In the genomic region with DNA sequence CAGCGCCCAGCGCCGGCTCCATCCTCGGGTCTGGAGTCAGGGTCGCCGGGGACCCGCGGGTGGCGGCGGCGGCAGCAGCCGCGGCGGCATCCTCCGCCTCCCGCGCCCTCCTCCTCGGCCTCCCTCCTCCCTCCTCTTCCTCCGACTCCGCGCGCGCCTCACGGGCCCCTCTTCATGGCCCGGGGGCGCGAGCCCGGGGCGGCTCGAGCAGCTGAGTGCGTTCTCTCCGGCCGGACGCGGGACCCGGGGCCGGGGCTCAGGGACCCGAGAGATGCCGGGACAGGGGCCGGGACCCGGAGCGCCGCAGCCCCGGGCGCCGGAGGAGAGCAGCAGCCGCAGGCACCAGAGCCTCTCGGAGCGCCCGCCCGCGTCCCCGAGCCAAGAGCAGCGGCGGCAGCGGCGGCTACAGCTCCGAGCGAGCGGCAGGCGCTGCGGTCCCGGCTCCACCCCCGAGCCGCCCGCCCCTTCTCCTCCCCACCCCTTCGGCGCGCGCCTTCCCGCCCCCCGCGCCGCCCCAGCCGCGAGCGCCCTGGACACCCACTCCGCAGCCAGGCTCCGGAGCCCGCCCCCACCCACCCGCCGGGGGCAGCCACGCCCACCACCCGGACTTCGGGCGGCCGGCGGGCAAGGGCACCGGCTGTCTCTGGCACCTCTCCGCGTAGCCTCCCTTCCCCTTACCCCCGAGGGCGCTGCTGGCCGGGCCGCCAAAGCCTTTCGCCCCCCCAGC, we compare ENCODE assay signal across 8 cellular contexts. TPM values are rescaled to one million over a fixed set of nuclear protein-coding genes. Genes with fewer than 3 reads are reported as not detected.
DNase-seq lines count a peak whose midpoint lies in the region; ATAC-seq lines count a peak whose summit lies in the region.

A gene with protein sequence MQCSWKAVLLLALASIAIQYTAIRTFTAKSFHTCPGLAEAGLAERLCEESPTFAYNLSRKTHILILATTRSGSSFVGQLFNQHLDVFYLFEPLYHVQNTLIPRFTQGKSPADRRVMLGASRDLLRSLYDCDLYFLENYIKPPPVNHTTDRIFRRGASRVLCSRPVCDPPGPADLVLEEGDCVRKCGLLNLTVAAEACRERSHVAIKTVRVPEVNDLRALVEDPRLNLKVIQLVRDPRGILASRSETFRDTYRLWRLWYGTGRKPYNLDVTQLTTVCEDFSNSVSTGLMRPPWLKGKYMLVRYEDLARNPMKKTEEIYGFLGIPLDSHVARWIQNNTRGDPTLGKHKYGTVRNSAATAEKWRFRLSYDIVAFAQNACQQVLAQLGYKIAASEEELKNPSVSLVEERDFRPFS (minus strand): TSS at position 417 of the 727 bp plus-strand sequence. CDS start 14,699 bp downstream, outside the sequence.

- H3K36me3 Mint-ChIP-seq in activated T-cell treated with anti-CD3 and anti-CD28 coated beads, Interleukin-2, amount 50 U/mL, for 72 hours (ENCODE audit: insufficient read depth in 2 of 2) = no peaks in the 10 kb centered on the region

- peak within 1 kb of the TSS; percentile 6 for H3K14ac ChIP-seq in neuronal stem cell (ENCODE audit: low read length)

- H2BK15ac ChIP-seq in neuronal stem cell (ENCODE audit: low read length) = no peak within 1 kb of the TSS

- H4K8ac ChIP-seq in neuronal stem cell (ENCODE audit: low read depth, low read length) = no peak within 1 kb of the TSS

- no peaks in the 10 kb centered on the region for H3K9me3 Mint-ChIP-seq in activated T-cell treated with anti-CD3 and anti-CD28 coated beads, Interleukin-2, amount 50 U/mL, for 72 hours

- peak within 1 kb of the TSS; percentile 96 for H3K4me2 ChIP-seq in neuronal stem cell (ENCODE audit: insufficient read depth, low read length, poor library complexity, severe bottlenecking)

- H3K4me3 ChIP-seq in HUES6 (ENCODE audit: low read depth, low read length) = peak within 1 kb of the TSS; percentile 73
- H3K4me3 ChIP-seq in neuronal stem cell (ENCODE audit: low read length in 2 of 2) = peak within 1 kb of the TSS; percentile 26 to 81

- H3K4me1 ChIP-seq in HUES6 (ENCODE audit: control insufficient read depth, insufficient read depth, low read length) (peaks cover 40% of the 10 kb centered on the region), neuronal stem cell (ENCODE audit: control insufficient read depth in 2 of 2, insufficient read depth in 1 of 2, low read depth in 1 of 2, low read length in 2 of 2) (peaks cover 13 to 33% of the 10 kb centered on the region in 2 donors)

- peaks cover 7% of the 10 kb centered on the region for H3K4me1 Mint-ChIP-seq in activated T-cell treated with anti-CD3 and anti-CD28 coated beads, Interleukin-2, amount 50 U/mL, for 72 hours (ENCODE audit: low read depth)

- peak in 9 of 14 donors; percentile 26 to 80 (median 48) for DNase-seq in C1 segment of cervical spinal cord (lab: John Stamatoyannopoulos, UW)
- DNase-seq in activated T-cell treated with anti-CD3 and anti-CD28 coated beads, Interleukin-2, amount 50 U/mL, for 72 hours = peak; percentile 30 to 32
- peak; percentile 23 for DNase-seq in glomerular visceral epithelial cell (ENCODE audit: extremely low spot score)
- DNase-seq in neuronal stem cell (ENCODE audit: low spot score) = no peak
- DNase-seq in effector CD4-positive, alpha-beta T cell = no peak

- H2BK12ac ChIP-seq in neuronal stem cell (ENCODE audit: low read length) = no peak within 1 kb of the TSS

- H3K23ac ChIP-seq in neuronal stem cell (ENCODE audit: low read depth, low read length, poor library complexity) = peak within 1 kb of the TSS; percentile 81

- H3K18ac ChIP-seq in neuronal stem cell (ENCODE audit: low read length) = peak within 1 kb of the TSS; percentile 90

- H4K91ac ChIP-seq in neuronal stem cell (ENCODE audit: low read depth, low read length, poor library complexity) = no peak within 1 kb of the TSS

- no peak within 1 kb of the TSS for H3K27ac Mint-ChIP-seq in activated T-cell treated with anti-CD3 and anti-CD28 coated beads, Interleukin-2, amount 50 U/mL, for 72 hours

- H3K36me3 ChIP-seq in HUES6 (ENCODE audit: control insufficient read depth, insufficient read depth, low read length) = no peaks in the 10 kb centered on the region
- H3K36me3 ChIP-seq in neuronal stem cell (replicated peaks in 1 of 2; ENCODE audit: control insufficient read depth in 2 of 2, insufficient read depth in 2 of 2, low read length in 2 of 2) = no peaks in the 10 kb centered on the region

- no peak within 1 kb of the TSS for H3K4ac ChIP-seq in neuronal stem cell (ENCODE audit: low read length)

- no peak within 1 kb of the TSS for H2AK5ac ChIP-seq in neuronal stem cell (ENCODE audit: low read depth, low read length)

- H3K27me3 Mint-ChIP-seq in activated T-cell treated with anti-CD3 and anti-CD28 coated beads, Interleukin-2, amount 50 U/mL, for 72 hours (ENCODE audit: low read depth) = peaks cover 61% of the 10 kb centered on the region

- H3K9me3 ChIP-seq in HUES6 (ENCODE audit: control insufficient read depth, insufficient read depth, low read depth, low read length) (no peaks in the 10 kb centered on the region), neuronal stem cell (replicated peaks in 1 of 2; ENCODE audit: control insufficient read depth in 2 of 2, insufficient read depth in 1 of 2, low read depth in 1 of 2, low read length in 2 of 2) (no peaks in the 10 kb centered on the region)

- no CpG with 5 or more reads among the region's 96 CpGs for WGBS in neuronal stem cell (ENCODE audit: extremely low coverage in 2 of 2, insufficient read length in 2 of 2, insufficient replicate concordance in 1 of 2), 2 donors

- no peak within 1 kb of the TSS for H2BK120ac ChIP-seq in neuronal stem cell (ENCODE audit: low read depth, low read length)

- H3K9ac ChIP-seq in HUES6 (ENCODE audit: low read length) (no peak within 1 kb of the TSS), neuronal stem cell (ENCODE audit: low read depth, low read length, poor library complexity) (peak within 1 kb of the TSS; percentile 96)

- no peak within 1 kb of the TSS for H2BK5ac ChIP-seq in neuronal stem cell (ENCODE audit: low read length)

- no peaks in the 10 kb centered on the region for H3K79me1 ChIP-seq in neuronal stem cell (ENCODE audit: low read depth, low read length)

- ATAC-seq in activated T-cell treated with anti-CD3 and anti-CD28 coated beads, Interleukin-2, amount 50 U/mL, for 72 hours (replicated peaks in 1 of 2) = peak; percentile 48 to 50
- no peak for ATAC-seq in GM21619 (IDR thresholded peaks at IDR 0.05; ENCODE audit: unreplicated experiment)
- ATAC-seq in HG02759 (IDR thresholded peaks at IDR 0.05; ENCODE audit: unreplicated experiment) = no peak

- peaks cover 86% of the 10 kb centered on the region for H3K27me3 ChIP-seq in HUES6 (ENCODE audit: control insufficient read depth, insufficient read depth, low read length)
- H3K27me3 ChIP-seq in neuronal stem cell (ENCODE audit: control insufficient read depth in 3 of 3, insufficient read depth in 3 of 3, low read depth in 1 of 3, low read length in 3 of 3) = peaks cover 0 to 97% (median 39%) of the 10 kb centered on the region in 3 experiments

- peak within 1 kb of the TSS; percentile 85 for H2AFZ ChIP-seq in neuronal stem cell (ENCODE audit: low read length)

- no peak within 1 kb of the TSS for H3K27ac ChIP-seq in HUES6 (ENCODE audit: low read depth, low read length)
- no peak within 1 kb of the TSS for H3K27ac ChIP-seq in neuronal stem cell (replicated peaks; ENCODE audit: low read length)

- H3K4me3 Mint-ChIP-seq in activated T-cell treated with anti-CD3 and anti-CD28 coated beads, Interleukin-2, amount 50 U/mL, for 72 hours = peak within 1 kb of the TSS; percentile 73 to 81

RNA-seq across cellular contexts. Expression of the gene that starts here (rescaled TPM):
- under 1 TPM in 1 of 2 donors, not detected in 1; 0.10 TPM for total RNA-seq in activated T-cell treated with anti-CD3 and anti-CD28 coated beads, Interleukin-2, amount 50 U/mL, for 72 hours
- 2.3 TPM for polyA plus RNA-seq in neuronal stem cell (2013, experiment 1 of 2)
- polyA plus RNA-seq in neuronal stem cell (2013, experiment 2 of 2) = 2.4 TPM

Comparison
In these comparisons a context has a peak if more than half of its experiments do, and no peak if none do; other contexts are left out.
1. Peak in DNase-seq and ATAC-seq in activated T-cell treated with anti-CD3 and anti-CD28 coated beads, Interleukin-2, amount 50 U/mL, for 72 hours; RNA of the gene not detected or under 1 TPM.
2. DNase-seq: peak in C1 segment of cervical spinal cord (9 of 14) and glomerular visceral epithelial cell (single experiment); none in neuronal stem cell (single experiment) and effector CD4-positive, alpha-beta T cell (single experiment).